Comparison of ENCODE assay signal across 11 cellular contexts in the genomic region with DNA sequence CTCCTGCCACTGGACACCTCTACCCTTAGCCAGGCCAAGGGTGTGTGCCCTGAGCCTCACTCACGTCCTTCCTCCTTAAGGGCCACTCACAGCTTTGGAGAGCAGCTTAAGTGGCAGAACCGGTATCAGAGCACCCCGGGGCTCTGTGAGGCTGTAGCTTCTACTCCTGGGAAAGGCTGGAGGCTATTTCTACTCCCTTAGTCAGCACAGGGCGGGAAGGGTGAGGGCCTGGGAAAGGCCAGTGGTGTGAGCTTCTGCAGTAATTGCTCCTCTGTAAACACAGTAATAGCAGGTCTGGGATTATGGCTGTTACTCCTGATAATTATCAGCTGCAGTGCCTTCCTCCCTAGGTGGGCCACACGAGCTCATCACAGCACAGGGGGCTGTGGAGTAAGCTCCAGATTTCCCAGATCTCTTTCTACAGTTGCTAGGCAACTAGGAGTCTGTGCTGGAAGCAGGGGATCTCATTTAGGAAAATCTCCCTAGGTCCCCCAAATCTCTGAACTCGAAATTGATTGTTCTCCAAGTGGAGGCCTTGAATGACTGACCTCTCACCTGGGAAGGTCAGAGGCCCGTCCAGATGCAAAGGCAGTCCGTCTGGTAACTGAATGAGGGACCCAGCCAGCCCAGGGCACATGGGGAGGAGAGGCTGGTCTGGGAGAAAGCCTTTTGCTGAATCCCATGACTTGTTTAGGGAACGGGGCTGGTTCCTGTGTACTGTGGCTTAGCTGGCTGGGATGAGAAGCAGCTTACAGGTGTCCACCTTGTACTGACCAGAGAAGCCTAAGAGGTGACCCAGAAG. TPM values are rescaled to one million over a fixed set of nuclear protein-coding genes. Genes with fewer than 3 reads are reported as not detected.
DNase-seq lines count a peak whose midpoint lies in the region; ATAC-seq and TF ChIP-seq lines count a peak whose summit lies in the region.
"Had no signal": no experiment of that assay in that cellular context is flagged by ENCODE, and none has a peak within 500 bp of the region (broad histone marks: within the 10 kb centered on the region; RNA-seq: fewer than 3 reads in every experiment).

No MANE protein-coding gene starts in this region.

- H3K27me3 ChIP-seq in cardiac muscle cell (no peaks in the 10 kb centered on the region), NT2/D1 (ENCODE audit: insufficient read depth, insufficient read length) (no peaks in the 10 kb centered on the region), hepatocyte (no peaks in the 10 kb centered on the region), transverse colon (no peaks in the 10 kb centered on the region), esophagus muscularis mucosa (no peaks in the 10 kb centered on the region)
- H3K27me3 ChIP-seq: heart left ventricle had no signal

- in situ Hi-C loops in transverse colon (cut with MboI; ENCODE audit: low pct_ligation_motif_present in 1 of 4, low pct_unique_long_range_greater_than_20kb in 1 of 4, low sequenced_read_pairs in 3 of 4): no loop called here

- H4K20me1 ChIP-seq in hepatocyte (ENCODE audit: insufficient read depth, poor library complexity, severe bottlenecking): no peaks in the 10 kb centered on the region

- H3K4me3 ChIP-seq in cardiac muscle cell (no peak overlapping the region), NT2/D1 (ENCODE audit: insufficient read length, low read depth) (no peak overlapping the region), hepatocyte (no peak overlapping the region), transverse colon (no peak overlapping the region), esophagus muscularis mucosa (no peak overlapping the region)
- H3K4me3 ChIP-seq: heart left ventricle had no signal

- DNase-seq in cardiac muscle cell (ENCODE audit: low read depth in 1 of 2, low spot score in 1 of 2) (peak in 1 of 2 donors; percentile 66), Right ventricle myocardium superior (no peak), NT2/D1 (ENCODE audit: low read depth, low spot score) (no peak), hepatocyte (ENCODE audit: low spot score) (peak; percentile 69), transverse colon (peak; percentile 38), esophagus muscularis mucosa (ENCODE audit: extremely low spot score) (no peak), NOMO-1 treated with DMSO at 0.1 percent for 48 hours (lab: John Stamatoyannopoulos, UW; ENCODE audit: unreplicated experiment) (no peak)
- DNase-seq: heart left ventricle; stimulated activated naive CD8-positive, alpha-beta T cell treated with anti-CD3 and anti-CD28 coated beads, Interleukin-15, amount 100 ng/mL, for 72 hours; T1000 had no signal

- WGBS in hepatocyte (ENCODE audit: low lambda C conversion rate, missing lambda C conversion rate): 31% methylated on average over 9 of the region's 9 CpGs
- 57 to 89% methylated on average over 1 to 7 of the region's 9 CpGs for WGBS in transverse colon (ENCODE audit: low coverage in 1 of 2), 2 donors
- 71% methylated on average over 9 of the region's 9 CpGs for WGBS in esophagus muscularis mucosa

- TF ChIP-seq CTCF in cardiac muscle cell (IDR thresholded peaks at IDR 0.05; ENCODE audit: low read depth, low read length) (no peak), hepatocyte (IDR thresholded peaks at IDR 0.05; ENCODE audit: poor library complexity) (no peak), transverse colon (IDR thresholded peaks at IDR 0.05) (no peak), esophagus muscularis mucosa (IDR thresholded peaks at IDR 0.05) (no peak)

- no peak for ATAC-seq in Right ventricle myocardium superior (ENCODE audit: poor library complexity)
- no peak for ATAC-seq in GM19452 (IDR thresholded peaks at IDR 0.05; ENCODE audit: unreplicated experiment)
- ATAC-seq: stimulated activated naive CD8-positive, alpha-beta T cell treated with anti-CD3 and anti-CD28 coated beads, Interleukin-15, amount 100 ng/mL, for 72 hours had no signal

- H3K9me2 ChIP-seq in hepatocyte (replicated peaks; ENCODE audit: insufficient read depth): no peaks in the 10 kb centered on the region

- TF ChIP-seq EP300 in transverse colon (IDR thresholded peaks at IDR 0.05; ENCODE audit: low read depth) (no peak), esophagus muscularis mucosa (IDR thresholded peaks at IDR 0.05) (no peak)

- peak overlapping the region; percentile 1 for H3K9ac ChIP-seq in NT2/D1 (ENCODE audit: insufficient read length, low read depth)

- H3K4me2 ChIP-seq in hepatocyte: no peak overlapping the region

- H3K27ac ChIP-seq in cardiac muscle cell: peak overlapping the region; percentile 61
- H3K27ac ChIP-seq in hepatocyte: peak overlapping the region; percentile 59
- peak overlapping the region in 3 of 4 donors; percentile 13 to 48 (median 36) for H3K27ac ChIP-seq in transverse colon
- no peak overlapping the region for H3K27ac ChIP-seq in esophagus muscularis mucosa (replicated peaks in 1 of 4)

- H3K79me2 ChIP-seq in hepatocyte: no peaks in the 10 kb centered on the region

- TF ChIP-seq POLR2A in transverse colon (IDR thresholded peaks at IDR 0.05) (no peak), esophagus muscularis mucosa (IDR thresholded peaks at IDR 0.05; ENCODE audit: low read depth) (no peak)

- no peaks in the 10 kb centered on the region for H3K9me3 ChIP-seq in cardiac muscle cell (ENCODE audit: low read depth)
- peaks cover 22% of the 10 kb centered on the region; the same call in 1 of the 2 replicates for H3K9me3 ChIP-seq in NT2/D1 (ENCODE audit: insufficient read depth, low read length)
- no peaks in the 10 kb centered on the region for H3K9me3 ChIP-seq in hepatocyte (ENCODE audit: low read depth)
- H3K9me3 ChIP-seq in transverse colon: no peaks in the 10 kb centered on the region
- H3K9me3 ChIP-seq in esophagus muscularis mucosa: no peaks in the 10 kb centered on the region
- H3K9me3 ChIP-seq: heart left ventricle had no signal

- intact Hi-C loops in Right ventricle myocardium superior (cut with DNase I) (no loop called here), transverse colon (cut with DNase I; ENCODE audit: low total_unique reads) (no loop called here), esophagus muscularis mucosa (cut with DNase I) (no loop called here)

- H3K36me3 ChIP-seq in cardiac muscle cell (no peaks in the 10 kb centered on the region), NT2/D1 (ENCODE audit: insufficient read depth, insufficient read length, low read length) (no peaks in the 10 kb centered on the region), hepatocyte (replicated peaks; ENCODE audit: insufficient read depth, low read depth) (no peaks in the 10 kb centered on the region), transverse colon (no peaks in the 10 kb centered on the region), esophagus muscularis mucosa (no peaks in the 10 kb centered on the region)
- H3K36me3 ChIP-seq: heart left ventricle had no signal

- H3K4me1 ChIP-seq in cardiac muscle cell (ENCODE audit: low read depth): peaks cover 10% of the 10 kb centered on the region
- peaks cover 28% of the 10 kb centered on the region for H3K4me1 ChIP-seq in NT2/D1 (ENCODE audit: insufficient read depth, insufficient read length)
- H3K4me1 ChIP-seq in hepatocyte (ENCODE audit: insufficient read depth): peaks cover 26% of the 10 kb centered on the region
- H3K4me1 ChIP-seq in transverse colon: peaks cover 0 to 21% (median 16%) of the 10 kb centered on the region in 4 donors
- peaks cover 8 to 16% (median 13%) of the 10 kb centered on the region in 4 donors for H3K4me1 ChIP-seq in esophagus muscularis mucosa

- no peak overlapping the region for H2AFZ ChIP-seq in hepatocyte

RNA-seq across cellular contexts. Expression of a gene that starts 29.3 kb away (rescaled TPM):
- 5.5 and 15.2 TPM in 2 replicates for total RNA-seq in cardiac muscle cell
- 7.8 and 11.8 TPM in 2 replicates for polyA plus RNA-seq in cardiac muscle cell
- total RNA-seq in Right ventricle myocardium superior: 15.1 TPM
- 13.0 and 16.6 TPM in 2 replicates for total RNA-seq in hepatocyte
- 18.2 and 23.1 TPM in 2 replicates for polyA plus RNA-seq in hepatocyte
- total RNA-seq in transverse colon: 10 to 100 TPM; 12.1 to 40.3 (median 16.5) TPM
- total RNA-seq in esophagus muscularis mucosa: 10 to 100 TPM; 14.5 to 22.0 (median 16.7) TPM

Comparison
In these comparisons a context has a peak if more than half of its experiments do, and no peak if none do; other contexts are left out.
1. DNase-seq: peak in hepatocyte (single experiment) and transverse colon (single experiment); none in Right ventricle myocardium superior (single experiment), NT2/D1 (single experiment), esophagus muscularis mucosa (single experiment) and NOMO-1 treated with DMSO at 0.1 percent for 48 hours (single experiment).
2. H3K27ac ChIP-seq: peak in cardiac muscle cell (single experiment), hepatocyte (single experiment) and transverse colon (3 of 4); none in esophagus muscularis mucosa (0 of 4).